ENCODE assay signal across 11 cellular contexts in genomic region chr10:3107426-3107961, GRCh38. TPM values are rescaled to one million over a fixed set of nuclear protein-coding genes. Genes with fewer than 3 reads are reported as not detected.
DNase-seq lines count a peak whose midpoint lies in the region; ATAC-seq and TF ChIP-seq lines count a peak whose summit lies in the region.
"Had no signal": no experiment of that assay in that cellular context is flagged by ENCODE, and none has a peak within 500 bp of the region (broad histone marks: within the 10 kb centered on the region; RNA-seq: fewer than 3 reads in every experiment).

No MANE protein-coding gene starts in this region.

- H4K8ac ChIP-seq in IMR-90 (ENCODE audit: low read depth in 2 of 2, low read length in 2 of 2) = peak overlapping the region; percentile 0 to 76

- ATAC-seq in IMR-90 (ENCODE audit: low read depth) (peak; percentile 90), GM19397 (IDR thresholded peaks at IDR 0.05; ENCODE audit: unreplicated experiment) (no peak)
- ATAC-seq in stimulated activated memory B cell treated with anti-CD40 and anti-IgM and Interleukin-4, amounts not matched to agents 10 μg/mL and 1 μg/mL and 100 μg/mL, for 72 hours = no peak
- ATAC-seq in stimulated activated naive CD8-positive, alpha-beta T cell treated with anti-CD3 and anti-CD28 coated beads, Interleukin-15, Interleukin-2, amounts not matched to agents 100 U/mL and 50 U/mL, for 24 hours = no peak

- dilution Hi-C loops in IMR-90 (cut with HindIII; ENCODE audit: low sequenced_read_pairs, unreplicated experiment) = no loop called here

- H3K79me1 ChIP-seq in IMR-90 (ENCODE audit: low read depth in 1 of 2, low read length in 2 of 2) = peaks cover 44 to 78% of the 10 kb centered on the region in 2 experiments

- no peaks in the 10 kb centered on the region for H3K27me3 ChIP-seq in IMR-90 (ENCODE audit: control insufficient read depth, insufficient read depth, low read length)
- no peaks in the 10 kb centered on the region for H3K27me3 ChIP-seq in layer of hippocampus (ENCODE audit: control insufficient read depth, insufficient read depth, low read length)
- peaks cover 0 to 3% (median 0%) of the 10 kb centered on the region in 5 donors for H3K27me3 ChIP-seq in subcutaneous abdominal adipose tissue (ENCODE audit: control insufficient read depth in 5 of 5, insufficient read depth in 4 of 5, low read length in 5 of 5)
- H3K27me3 ChIP-seq in testis = no peaks in the 10 kb centered on the region

- 0 out of 2 replicates have a peak overlapping the region, but pooled peaks have one; percentile 56 for H3K56ac ChIP-seq in IMR-90 (ENCODE audit: extremely low read depth, insufficient read depth, low read length)

- H3K36me3 ChIP-seq in IMR-90 (ENCODE audit: control insufficient read depth, insufficient read depth, low read length) (peaks cover 72% of the 10 kb centered on the region), subcutaneous abdominal adipose tissue (ENCODE audit: control insufficient read depth in 5 of 5, insufficient read depth in 5 of 5, low read length in 5 of 5) (peaks cover 0 to 56% (median 38%) of the 10 kb centered on the region in 5 donors), testis (ENCODE audit: low read depth, missing control alignments) (no peaks in the 10 kb centered on the region)

- intact Hi-C loops in IMR-90 (cut with micrococcal nuclease) (loop anchor here (1.0 to 5.0 kb wide), 3 partner anchors 12 to 180 kb away; partner anchors contain the start of gene PFKP), testis (cut with DNase I; ENCODE audit: low total_unique reads) (no loop called here)

- peak overlapping the region; percentile 11 for H2AFZ ChIP-seq in IMR-90 (replicated peaks; ENCODE audit: low read length, poor library complexity)

- peak overlapping the region; percentile 73; the same call in 1 of the 2 replicates for H2AK5ac ChIP-seq in IMR-90 (ENCODE audit: low read depth, low read length)

- H3K4me1 ChIP-seq in IMR-90 (ENCODE audit: control insufficient read depth, insufficient read depth, low read length) = peaks cover 11% of the 10 kb centered on the region
- H3K4me1 ChIP-seq in subcutaneous abdominal adipose tissue (ENCODE audit: control insufficient read depth in 5 of 5, insufficient read depth in 5 of 5, low read length in 5 of 5) = peaks cover 6 to 42% (median 20%) of the 10 kb centered on the region in 5 donors
- no peaks in the 10 kb centered on the region for H3K4me1 ChIP-seq in testis

- peak overlapping the region; percentile 79 for H4K5ac ChIP-seq in IMR-90 (ENCODE audit: low read depth, low read length)

- H2BK120ac ChIP-seq in IMR-90 (ENCODE audit: low read depth, low read length) = peak overlapping the region; percentile 79

- 9% methylated on average over 8 of the region's 22 CpGs; no CpG with 5 or more reads in 1 of the 2 experiments for WGBS in IMR-90 (ENCODE audit: extremely low coverage in 2 of 2, insufficient read length in 1 of 2), 2 experiments
- 91 to 92% methylated on average over 22 of the region's 22 CpGs for WGBS in testis, 2 donors

- no peak overlapping the region for H3K27ac Mint-ChIP-seq in stimulated activated memory B cell treated with anti-CD40 and anti-IgM and Interleukin-4, amounts not matched to agents 10 μg/mL and 1 μg/mL and 100 μg/mL, for 72 hours
- H3K27ac Mint-ChIP-seq: activated naive CD8-positive, alpha-beta T cell treated with anti-CD3 and anti-CD28 coated beads for 36 hours had no signal

- peak overlapping the region; percentile 77 for H3K27ac ChIP-seq in IMR-90 (ENCODE audit: insufficient read depth, low read length)
- H3K27ac ChIP-seq in cingulate gyrus (ENCODE audit: low read depth, low read length) = peak overlapping the region; percentile 54
- peak overlapping the region; percentile 58 for H3K27ac ChIP-seq in layer of hippocampus (ENCODE audit: low read depth, low read length)
- peak overlapping the region; percentile 65 for H3K27ac ChIP-seq in subcutaneous abdominal adipose tissue (ENCODE audit: low read depth, low read length)
- no peak overlapping the region for H3K27ac ChIP-seq in testis
- H3K27ac ChIP-seq: KMS-11 had no signal

- H3K4ac ChIP-seq in IMR-90 (ENCODE audit: low read depth, low read length) = peak overlapping the region; percentile 76

- H3K9ac ChIP-seq in IMR-90 (ENCODE audit: low read depth, low read length) (peak overlapping the region; percentile 32), subcutaneous abdominal adipose tissue (ENCODE audit: low read length in 5 of 5) (peak overlapping the region in 2 of 5 donors; percentile 13 to 41)
- H3K9ac ChIP-seq: KMS-11 had no signal

- H4K20me1 ChIP-seq in IMR-90 (ENCODE audit: insufficient read depth, low read length) = peaks cover 31% of the 10 kb centered on the region

- H2BK5ac ChIP-seq in IMR-90 (ENCODE audit: low read depth, low read length, poor library complexity, severe bottlenecking) = peak overlapping the region; percentile 93

- H3K9me3 ChIP-seq in IMR-90 (ENCODE audit: control insufficient read depth, insufficient read depth, low read length) (no peaks in the 10 kb centered on the region), subcutaneous abdominal adipose tissue (ENCODE audit: control insufficient read depth in 5 of 5, low read length in 5 of 5) (no peaks in the 10 kb centered on the region), testis (no peaks in the 10 kb centered on the region)

- TF ChIP-seq RAD21 in IMR-90 (IDR thresholded peaks at IDR 0.05; ENCODE audit: low read length) = no peak

- H3K9me1 ChIP-seq in IMR-90 (ENCODE audit: insufficient read depth, low read length) = peaks cover 28% of the 10 kb centered on the region

- no TSS peak for BruUV-seq in IMR-90 (replicated peaks; lab: Mats Ljungman, UMichigan)

- H3K14ac ChIP-seq in IMR-90 (replicated peaks; ENCODE audit: low read depth, low read length) = peak overlapping the region; percentile 53

- H3K4me3 ChIP-seq in IMR-90 (ENCODE audit: insufficient read depth, low read depth, low read length) = no peak overlapping the region
- H3K4me3 ChIP-seq in subcutaneous abdominal adipose tissue (ENCODE audit: low read depth in 1 of 5, low read length in 5 of 5) = peak overlapping the region in 1 of 5 donors; percentile 2
- no peak overlapping the region for H3K4me3 ChIP-seq in testis

- peak overlapping the region; percentile 8 for H3K18ac ChIP-seq in IMR-90 (ENCODE audit: low read depth, low read length)

- 0 out of 2 replicates have a peak overlapping the region, but pooled peaks have one; percentile 13 for H3K23ac ChIP-seq in IMR-90 (ENCODE audit: low read depth, low read length)

- H3K4me1 Mint-ChIP-seq in stimulated activated memory B cell treated with anti-CD40 and anti-IgM and Interleukin-4, amounts not matched to agents 10 μg/mL and 1 μg/mL and 100 μg/mL, for 72 hours = peaks cover 15% of the 10 kb centered on the region
- H3K4me1 Mint-ChIP-seq: activated naive CD8-positive, alpha-beta T cell treated with anti-CD3 and anti-CD28 coated beads for 36 hours had no signal

- H2AK9ac ChIP-seq in IMR-90 (replicated peaks; ENCODE audit: low read depth, low read length, poor library complexity) = peak overlapping the region; percentile 47

- H3K4me3 Mint-ChIP-seq in stimulated activated memory B cell treated with anti-CD40 and anti-IgM and Interleukin-4, amounts not matched to agents 10 μg/mL and 1 μg/mL and 100 μg/mL, for 72 hours = no peak overlapping the region
- H3K4me3 Mint-ChIP-seq: activated naive CD8-positive, alpha-beta T cell treated with anti-CD3 and anti-CD28 coated beads for 36 hours had no signal

- no peaks in the 10 kb centered on the region for H3K9me3 Mint-ChIP-seq in stimulated activated memory B cell treated with anti-CD40 and anti-IgM and Interleukin-4, amounts not matched to agents 10 μg/mL and 1 μg/mL and 100 μg/mL, for 72 hours
- H3K9me3 Mint-ChIP-seq: activated naive CD8-positive, alpha-beta T cell treated with anti-CD3 and anti-CD28 coated beads for 36 hours had no signal

- DNase-seq in IMR-90 (peak; percentile 98), testis (no peak)
- DNase-seq in stimulated activated naive CD8-positive, alpha-beta T cell treated with anti-CD3 and anti-CD28 coated beads, Interleukin-15, Interleukin-2, amounts not matched to agents 100 U/mL and 50 U/mL, for 24 hours = no peak
- DNase-seq: activated naive CD8-positive, alpha-beta T cell treated with anti-CD3 and anti-CD28 coated beads for 36 hours; SHP77 had no signal

- CTCF ChIA-PET in IMR-90 (lab: Yijun Ruan, JAX) = no interaction called here

- H3K4me2 ChIP-seq in IMR-90 (ENCODE audit: low read depth, low read length) = no peak overlapping the region
- H3K4me2 ChIP-seq: KMS-11 had no signal

- H3K27me3 Mint-ChIP-seq in stimulated activated memory B cell treated with anti-CD40 and anti-IgM and Interleukin-4, amounts not matched to agents 10 μg/mL and 1 μg/mL and 100 μg/mL, for 72 hours = no peaks in the 10 kb centered on the region
- H3K27me3 Mint-ChIP-seq: activated naive CD8-positive, alpha-beta T cell treated with anti-CD3 and anti-CD28 coated beads for 36 hours had no signal

- in situ Hi-C loops in IMR-90 (cut with MboI; ENCODE audit: low sequenced_read_pairs) = no loop called here

- H2BK20ac ChIP-seq in IMR-90 (ENCODE audit: low read depth, low read length) = peak overlapping the region; percentile 51; the same call in 1 of the 2 replicates

- no peak for TF ChIP-seq CTCF in IMR-90 (conservative IDR thresholded peaks at IDR 0.05; ENCODE audit: low read depth, low read length)
- no peak for TF ChIP-seq CTCF in testis (IDR thresholded peaks at IDR 0.05)

- peaks cover 78% of the 10 kb centered on the region for H3K36me3 Mint-ChIP-seq in stimulated activated memory B cell treated with anti-CD40 and anti-IgM and Interleukin-4, amounts not matched to agents 10 μg/mL and 1 μg/mL and 100 μg/mL, for 72 hours

- TF ChIP-seq POLR2A in IMR-90 (IDR thresholded peaks at IDR 0.05; ENCODE audit: low read depth, low read length) (0 out of 2 replicates have a peak, but pooled peaks have one; percentile 16), testis (IDR thresholded peaks at IDR 0.05) (no peak)

- POLR2A ChIA-PET in IMR-90 (lab: Charles Lee; ENCODE audit: unreplicated experiment) = interaction anchor here (0.6 kb wide), 1 partner anchor 1992 kb away, joined by 3 read pairs; no protein-coding TSS in a partner anchor

- peak overlapping the region; percentile 75 for H4K91ac ChIP-seq in IMR-90 (ENCODE audit: insufficient read depth, low read depth, low read length)

- 0 out of 3 replicates have a peak overlapping the region, but pooled peaks have one; percentile 32 for H2BK15ac ChIP-seq in IMR-90 (ENCODE audit: low read depth, low read length)

TF ChIP-seq in IMR-90, 13 proteins besides CTCF, POLR2A, EP300 and RAD21 (continues in another document):
- TF ChIP-seq NFE2L2 (IDR thresholded peaks at IDR 0.05; ENCODE audit: low read depth, low read length) (peak; percentile 77), MXI1 (IDR thresholded peaks at IDR 0.05; ENCODE audit: borderline replicate concordance, low read depth, low read length) (peak; percentile 63; the same call in 1 of the 2 replicates)

RNA-seq across cellular contexts. Expression of gene PFKP, which starts 40.1 kb away (rescaled TPM):
- total RNA-seq in IMR-90 (2012; rRNA removed) (281 and 294 TPM in 2 replicates), testis (100 to 1,000 TPM; 134 to 186 TPM)
- polyA plus RNA-seq in IMR-90 (2012; rRNA removed) (223 and 249 TPM in 2 replicates), testis (ENCODE audit: insufficient read depth, low read depth, low replicate concordance) (447 TPM)
- polyA plus RNA-seq in IMR-90 (2012; cell fraction: cytosol; rRNA removed) = 173 and 244 TPM in 2 replicates
- polyA plus RNA-seq in IMR-90 (2012; cell fraction: nucleus; rRNA removed; ENCODE audit: low replicate concordance) = 276 and 335 TPM in 2 replicates

Comparison
In these comparisons a context has a peak if more than half of its experiments do, and no peak if none do; other contexts are left out.
1. H3K27ac ChIP-seq: peak in IMR-90 (single experiment), cingulate gyrus (single experiment), layer of hippocampus (single experiment) and subcutaneous abdominal adipose tissue (single experiment); none in testis (0 of 2).